In the genomic region with DNA sequence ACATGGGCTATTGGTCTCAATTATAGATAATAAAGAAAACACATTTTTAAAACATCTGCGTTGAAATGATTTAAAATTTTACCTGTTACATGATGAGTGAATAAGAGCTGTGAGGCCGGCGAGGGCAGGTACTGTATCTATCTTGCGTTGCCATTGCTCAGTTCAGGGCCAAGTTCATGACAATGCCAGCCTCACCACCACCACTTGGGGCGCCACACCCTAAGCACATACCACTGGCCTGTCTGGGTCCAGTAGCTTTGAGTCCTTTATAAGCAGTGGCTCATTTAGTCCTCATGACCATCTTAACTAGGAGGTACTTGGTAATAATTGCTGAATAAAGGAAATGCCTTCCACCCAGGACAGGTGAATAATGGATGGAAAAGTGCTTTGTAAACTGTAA, we compare ENCODE assay signal across 1 cellular context.
TF ChIP-seq lines count a peak whose summit lies in the region.

No MANE protein-coding gene starts in this region.

TF ChIP-seq in GM12878, 131 proteins besides CTCF, POLR2A, EP300 and RAD21 (continued from another document):
- TF ChIP-seq, protein P1, sequence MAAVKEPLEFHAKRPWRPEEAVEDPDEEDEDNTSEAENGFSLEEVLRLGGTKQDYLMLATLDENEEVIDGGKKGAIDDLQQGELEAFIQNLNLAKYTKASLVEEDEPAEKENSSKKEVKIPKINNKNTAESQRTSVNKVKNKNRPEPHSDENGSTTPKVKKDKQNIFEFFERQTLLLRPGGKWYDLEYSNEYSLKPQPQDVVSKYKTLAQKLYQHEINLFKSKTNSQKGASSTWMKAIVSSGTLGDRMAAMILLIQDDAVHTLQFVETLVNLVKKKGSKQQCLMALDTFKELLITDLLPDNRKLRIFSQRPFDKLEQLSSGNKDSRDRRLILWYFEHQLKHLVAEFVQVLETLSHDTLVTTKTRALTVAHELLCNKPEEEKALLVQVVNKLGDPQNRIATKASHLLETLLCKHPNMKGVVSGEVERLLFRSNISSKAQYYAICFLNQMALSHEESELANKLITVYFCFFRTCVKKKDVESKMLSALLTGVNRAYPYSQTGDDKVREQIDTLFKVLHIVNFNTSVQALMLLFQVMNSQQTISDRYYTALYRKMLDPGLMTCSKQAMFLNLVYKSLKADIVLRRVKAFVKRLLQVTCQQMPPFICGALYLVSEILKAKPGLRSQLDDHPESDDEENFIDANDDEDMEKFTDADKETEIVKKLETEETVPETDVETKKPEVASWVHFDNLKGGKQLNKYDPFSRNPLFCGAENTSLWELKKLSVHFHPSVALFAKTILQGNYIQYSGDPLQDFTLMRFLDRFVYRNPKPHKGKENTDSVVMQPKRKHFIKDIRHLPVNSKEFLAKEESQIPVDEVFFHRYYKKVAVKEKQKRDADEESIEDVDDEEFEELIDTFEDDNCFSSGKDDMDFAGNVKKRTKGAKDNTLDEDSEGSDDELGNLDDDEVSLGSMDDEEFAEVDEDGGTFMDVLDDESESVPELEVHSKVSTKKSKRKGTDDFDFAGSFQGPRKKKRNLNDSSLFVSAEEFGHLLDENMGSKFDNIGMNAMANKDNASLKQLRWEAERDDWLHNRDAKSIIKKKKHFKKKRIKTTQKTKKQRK (IDR thresholded peaks at IDR 0.05; ENCODE audit: low read depth, low read length), result no peak
- TF ChIP-seq ZNF274 (IDR thresholded peaks at IDR 0.05; ENCODE audit: insufficient read depth, insufficient read length) (no peak), RFX5 (IDR thresholded peaks at IDR 0.05; ENCODE audit: low read depth, low read length) (no peak), SMC3 (IDR thresholded peaks at IDR 0.05; ENCODE audit: borderline replicate concordance, low read length) (peak; percentile 17; the same call in 1 of the 2 replicates)
- TF ChIP-seq, protein P2, sequence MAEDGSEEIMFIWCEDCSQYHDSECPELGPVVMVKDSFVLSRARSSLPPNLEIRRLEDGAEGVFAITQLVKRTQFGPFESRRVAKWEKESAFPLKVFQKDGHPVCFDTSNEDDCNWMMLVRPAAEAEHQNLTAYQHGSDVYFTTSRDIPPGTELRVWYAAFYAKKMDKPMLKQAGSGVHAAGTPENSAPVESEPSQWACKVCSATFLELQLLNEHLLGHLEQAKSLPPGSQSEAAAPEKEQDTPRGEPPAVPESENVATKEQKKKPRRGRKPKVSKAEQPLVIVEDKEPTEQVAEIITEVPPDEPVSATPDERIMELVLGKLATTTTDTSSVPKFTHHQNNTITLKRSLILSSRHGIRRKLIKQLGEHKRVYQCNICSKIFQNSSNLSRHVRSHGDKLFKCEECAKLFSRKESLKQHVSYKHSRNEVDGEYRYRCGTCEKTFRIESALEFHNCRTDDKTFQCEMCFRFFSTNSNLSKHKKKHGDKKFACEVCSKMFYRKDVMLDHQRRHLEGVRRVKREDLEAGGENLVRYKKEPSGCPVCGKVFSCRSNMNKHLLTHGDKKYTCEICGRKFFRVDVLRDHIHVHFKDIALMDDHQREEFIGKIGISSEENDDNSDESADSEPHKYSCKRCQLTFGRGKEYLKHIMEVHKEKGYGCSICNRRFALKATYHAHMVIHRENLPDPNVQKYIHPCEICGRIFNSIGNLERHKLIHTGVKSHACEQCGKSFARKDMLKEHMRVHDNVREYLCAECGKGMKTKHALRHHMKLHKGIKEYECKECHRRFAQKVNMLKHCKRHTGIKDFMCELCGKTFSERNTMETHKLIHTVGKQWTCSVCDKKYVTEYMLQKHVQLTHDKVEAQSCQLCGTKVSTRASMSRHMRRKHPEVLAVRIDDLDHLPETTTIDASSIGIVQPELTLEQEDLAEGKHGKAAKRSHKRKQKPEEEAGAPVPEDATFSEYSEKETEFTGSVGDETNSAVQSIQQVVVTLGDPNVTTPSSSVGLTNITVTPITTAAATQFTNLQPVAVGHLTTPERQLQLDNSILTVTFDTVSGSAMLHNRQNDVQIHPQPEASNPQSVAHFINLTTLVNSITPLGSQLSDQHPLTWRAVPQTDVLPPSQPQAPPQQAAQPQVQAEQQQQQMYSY (CRISPR knock-in tag; IDR thresholded peaks at IDR 0.05), result no peak
